In genomic region chr11:69700278-69701140, GRCh38 we compare ENCODE assay signal across 9 cellular contexts. TPM values are rescaled to one million over a fixed set of nuclear protein-coding genes. Genes with fewer than 3 reads are reported as not detected.
DNase-seq lines count a peak whose midpoint lies in the region; ATAC-seq and TF ChIP-seq lines count a peak whose summit lies in the region.
"Had no signal": no experiment of that assay in that cellular context is flagged by ENCODE, and none has a peak within 500 bp of the region (broad histone marks: within the 10 kb centered on the region; RNA-seq: fewer than 3 reads in every experiment).

No MANE protein-coding gene starts in this region.

- H3K27ac ChIP-seq in upper lobe of left lung = no peak overlapping the region

- H3K9me3 ChIP-seq in upper lobe of left lung = no peaks in the 10 kb centered on the region

- H3K9me3 Mint-ChIP-seq in WTC11 = no peaks in the 10 kb centered on the region
- H3K9me3 Mint-ChIP-seq in stimulated activated naive CD8-positive, alpha-beta T cell treated with anti-CD3 and anti-CD28 coated beads, Interleukin-15, amount 100 ng/mL, for 72 hours = no peaks in the 10 kb centered on the region

- H3K4me3 Mint-ChIP-seq in WTC11 = peak overlapping the region; percentile 63
- no peak overlapping the region for H3K4me3 Mint-ChIP-seq in stimulated activated naive CD8-positive, alpha-beta T cell treated with anti-CD3 and anti-CD28 coated beads, Interleukin-15, amount 100 ng/mL, for 72 hours
- H3K4me3 Mint-ChIP-seq: B cell had no signal

- H3K36me3 Mint-ChIP-seq in WTC11 = peaks cover 13% of the 10 kb centered on the region

- H3K4me1 Mint-ChIP-seq in WTC11 = peaks cover 46% of the 10 kb centered on the region
- peaks cover 23% of the 10 kb centered on the region for H3K4me1 Mint-ChIP-seq in stimulated activated naive CD8-positive, alpha-beta T cell treated with anti-CD3 and anti-CD28 coated beads, Interleukin-15, amount 100 ng/mL, for 72 hours

- POLR2A ChIA-PET in WTC11 (lab: Charles Lee) = interaction anchor here (1.0 to 1.1 kb wide), 2 partner anchors 62 to 189 kb away, joined by 3 read pairs; no protein-coding TSS in a partner anchor

- no peaks in the 10 kb centered on the region for H3K36me3 ChIP-seq in upper lobe of left lung

- peak overlapping the region; percentile 98 for H3K27ac Mint-ChIP-seq in WTC11
- no peak overlapping the region for H3K27ac Mint-ChIP-seq in stimulated activated naive CD8-positive, alpha-beta T cell treated with anti-CD3 and anti-CD28 coated beads, Interleukin-15, amount 100 ng/mL, for 72 hours
- H3K27ac Mint-ChIP-seq: B cell had no signal

- H3K27me3 Mint-ChIP-seq in WTC11 (ENCODE audit: low read depth) = peaks cover 5% of the 10 kb centered on the region
- peaks cover 90% of the 10 kb centered on the region for H3K27me3 Mint-ChIP-seq in stimulated activated naive CD8-positive, alpha-beta T cell treated with anti-CD3 and anti-CD28 coated beads, Interleukin-15, amount 100 ng/mL, for 72 hours

- H3K27me3 ChIP-seq in upper lobe of left lung = peaks cover 0 to 38% (median 27%) of the 10 kb centered on the region in 4 donors

- TF ChIP-seq CTCF in WTC11 (IDR thresholded peaks at IDR 0.05) (no peak), upper lobe of left lung (IDR thresholded peaks at IDR 0.05) (no peak)

- peak; percentile 36 for DNase-seq in activated effector memory CD4-positive, alpha-beta T cell treated with anti-CD3 and anti-CD28 coated beads, Interleukin-2, amount 50 U/mL, for 16 hours
- no peak for DNase-seq in activated effector memory CD4-positive, alpha-beta T cell treated with Interleukin-2 at 50 U/mL for 16 hours
- peak; percentile 74 for DNase-seq in WTC11 (ENCODE audit: low spot score)
- peak; percentile 58 for DNase-seq in inferior parietal cortex (ENCODE audit: extremely low spot score)
- peak; percentile 72 to 83 for DNase-seq in upper lobe of left lung
- DNase-seq in stimulated activated CD4-positive, alpha-beta T cell treated with anti-CD3 and anti-CD28 coated beads, Interleukin-4, amount 100 ng/mL, for 24 hours = no peak
- no peak for DNase-seq in stimulated activated naive CD8-positive, alpha-beta T cell treated with anti-CD3 and anti-CD28 coated beads, Interleukin-15, amount 100 ng/mL, for 72 hours

- CTCF ChIA-PET in WTC11 (lab: Charles Lee) = interaction anchor here (0.7 to 1.7 kb wide), 7 partner anchors 9 to 215 kb away, joined by 3 to 10 read pairs (median 3); no protein-coding TSS in a partner anchor

- no peak overlapping the region for H3K4me3 ChIP-seq in upper lobe of left lung

- no peak for TF ChIP-seq POLR2A in upper lobe of left lung (IDR thresholded peaks at IDR 0.05)

- H3K4me1 ChIP-seq in upper lobe of left lung = peaks cover 10 to 44% (median 22%) of the 10 kb centered on the region in 4 donors

- WGBS in upper lobe of left lung, 2 donors = 34% methylated on average over 9 to 16 of the region's 20 CpGs

- ATAC-seq in WTC11 (peak; percentile 57), upper lobe of left lung (ENCODE audit: low FRiP score in 2 of 2) (peak; percentile 40 to 69), GM21576 (IDR thresholded peaks at IDR 0.05; ENCODE audit: unreplicated experiment) (no peak)
- ATAC-seq in stimulated activated naive CD8-positive, alpha-beta T cell treated with anti-CD3 and anti-CD28 coated beads, Interleukin-15, amount 100 ng/mL, for 72 hours = no peak

- no peak for TF ChIP-seq EP300 in upper lobe of left lung (IDR thresholded peaks at IDR 0.05)

TF ChIP-seq in WTC11, 78 proteins besides CTCF, POLR2A, EP300 and RAD21 (continues in another document):
- TF ChIP-seq SP1 (CRISPR knock-in tag; conservative IDR thresholded peaks at IDR 0.05) = peak; percentile 71
- TF ChIP-seq ZNF121 (CRISPR knock-in tag; IDR thresholded peaks at IDR 0.05) = peak; percentile 76
- TF ChIP-seq CREM (CRISPR knock-in tag; IDR thresholded peaks at IDR 0.05) = 0 out of 2 replicates have a peak, but pooled peaks have one; percentile 34
- TF ChIP-seq TP53 (CRISPR knock-in tag; IDR thresholded peaks at IDR 0.05) = no peak
- TF ChIP-seq NFYB (CRISPR knock-in tag; conservative IDR thresholded peaks at IDR 0.05; ENCODE audit: low read depth) = no peak
- peak; percentile 56; the same call in 1 of the 2 replicates for TF ChIP-seq ZBTB21 (CRISPR knock-in tag; IDR thresholded peaks at IDR 0.05; ENCODE audit: borderline replicate concordance)
- TF ChIP-seq MYBL2 (CRISPR knock-in tag; IDR thresholded peaks at IDR 0.05) = 0 out of 2 replicates have a peak, but pooled peaks have one; percentile 51
- no peak for TF ChIP-seq ZNF263 (CRISPR knock-in tag; IDR thresholded peaks at IDR 0.05; ENCODE audit: low read depth)
- TF ChIP-seq ETV6 (CRISPR knock-in tag; IDR thresholded peaks at IDR 0.05) = peak; percentile 76; the same call in 1 of the 2 replicates
- TF ChIP-seq FOXP1 (CRISPR knock-in tag; IDR thresholded peaks at IDR 0.05; ENCODE audit: borderline replicate concordance) = peak; percentile 79
- no peak for TF ChIP-seq AFF4 (CRISPR knock-in tag; IDR thresholded peaks at IDR 0.05; ENCODE audit: borderline replicate concordance)
- peak; percentile 58 for TF ChIP-seq MAX (CRISPR knock-in tag; IDR thresholded peaks at IDR 0.05)
- peak; percentile 77 for TF ChIP-seq FOXK1 (CRISPR knock-in tag; IDR thresholded peaks at IDR 0.05)
- peak; percentile 76 for TF ChIP-seq ZNF423 (CRISPR knock-in tag; IDR thresholded peaks at IDR 0.05)
- no peak for TF ChIP-seq CDX4 (CRISPR knock-in tag; IDR thresholded peaks at IDR 0.05; ENCODE audit: borderline replicate concordance)
- TF ChIP-seq ZNF219 (CRISPR knock-in tag; IDR thresholded peaks at IDR 0.05; ENCODE audit: borderline replicate concordance) = 0 out of 2 replicates have a peak, but pooled peaks have one; percentile 30
- TF ChIP-seq ZNF281 (CRISPR knock-in tag; IDR thresholded peaks at IDR 0.05) = peak; percentile 96; the same call in 1 of the 2 replicates
- peak; percentile 49; the same call in 1 of the 2 replicates for TF ChIP-seq SMAD3 (CRISPR knock-in tag; IDR thresholded peaks at IDR 0.05; ENCODE audit: borderline replicate concordance)

RNA-seq across cellular contexts. Expression of gene FGF19, which starts 3.3 kb away (rescaled TPM):
- total RNA-seq in WTC11 (2021) (17.6 to 19.3 TPM (median 18.6 TPM) in 3 replicates), upper lobe of left lung (under 1 TPM in 2 of 6 donors, not detected in 4; 0.23 to 0.24 TPM)
- total RNA-seq: B cell had no signal

RNA-seq across cellular contexts. Expression of gene LTO1, which starts 25.4 kb away (rescaled TPM):
- total RNA-seq in WTC11 (2021) (20.5 to 27.5 TPM (median 20.6 TPM) in 3 replicates), upper lobe of left lung (10 to 100 TPM; 18.5 to 68.1 (median 28.3) TPM)

RNA-seq across cellular contexts. Expression of gene CCND1, which starts 59.6 kb away (rescaled TPM):
- total RNA-seq in WTC11 (2021) (212 to 224 TPM (median 224 TPM) in 3 replicates), upper lobe of left lung (100 to 1,000 TPM in 5 of 6 donors, 10 to 100 TPM in 1; 23.0 to 404 (median 237) TPM)

Comparison
In these comparisons a context has a peak if more than half of its experiments do, and no peak if none do; other contexts are left out.
1. DNase-seq: peak in activated effector memory CD4-positive, alpha-beta T cell treated with anti-CD3 and anti-CD28 coated beads, Interleukin-2, amount 50 U/mL, for 16 hours (single experiment), WTC11 (single experiment), inferior parietal cortex (single experiment) and upper lobe of left lung (2 of 2); none in activated effector memory CD4-positive, alpha-beta T cell treated with Interleukin-2 at 50 U/mL for 16 hours (single experiment), stimulated activated CD4-positive, alpha-beta T cell treated with anti-CD3 and anti-CD28 coated beads, Interleukin-4, amount 100 ng/mL, for 24 hours (single experiment) and stimulated activated naive CD8-positive, alpha-beta T cell treated with anti-CD3 and anti-CD28 coated beads, Interleukin-15, amount 100 ng/mL, for 72 hours (0 of 2).
2. ATAC-seq: peak in WTC11 (single experiment) and upper lobe of left lung (2 of 2); none in GM21576 (single experiment) and stimulated activated naive CD8-positive, alpha-beta T cell treated with anti-CD3 and anti-CD28 coated beads, Interleukin-15, amount 100 ng/mL, for 72 hours (single experiment).
3. RNA of gene FGF19, which starts 3.3 kb away (total RNA-seq): 17.6 to 19.3 TPM in WTC11; 0.23 to 0.24 TPM in upper lobe of left lung; every median in the first group is over 10 times any median in the second.